Comparison of ENCODE assay signal across 9 cellular contexts in the genomic region with DNA sequence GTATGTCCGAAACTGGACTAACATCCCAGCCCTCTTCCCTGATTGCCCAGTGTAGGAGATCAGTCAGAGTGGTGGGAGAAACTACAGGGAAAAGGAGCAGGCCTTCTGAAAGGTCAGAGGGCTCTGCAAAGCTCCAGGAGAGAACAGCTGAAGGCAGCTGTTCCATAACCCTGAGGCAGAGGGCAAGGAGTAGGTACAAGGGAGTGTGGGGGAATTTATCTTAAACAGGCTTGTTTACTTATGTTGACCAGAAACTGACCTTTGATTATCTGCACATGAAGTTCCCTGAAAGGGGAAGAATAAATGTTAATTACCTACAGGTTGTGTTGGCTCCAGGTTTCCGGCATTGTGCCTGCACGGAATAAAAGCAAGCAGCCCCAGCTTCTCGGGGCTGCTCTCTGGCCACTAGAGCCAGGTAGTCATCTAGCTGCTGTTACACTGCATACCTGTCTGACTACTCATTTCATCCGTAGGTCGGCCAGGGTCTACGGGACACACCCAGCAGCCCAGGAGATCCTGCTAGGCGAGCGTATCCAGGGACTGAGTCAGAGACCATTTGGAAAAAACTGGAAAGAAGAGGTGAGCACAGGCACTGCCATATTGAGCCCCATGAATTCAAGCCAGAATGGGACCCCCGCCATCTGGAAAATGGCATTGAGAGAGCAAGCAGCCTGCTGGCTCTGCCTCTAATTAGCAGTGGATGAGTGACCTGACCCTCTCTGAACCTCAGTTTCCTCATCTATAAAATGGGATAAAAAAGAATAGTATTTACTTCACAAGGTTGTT. TPM values are rescaled to one million over a fixed set of nuclear protein-coding genes. Genes with fewer than 3 reads are reported as not detected.
DNase-seq lines count a peak whose midpoint lies in the region; TF ChIP-seq lines count a peak whose summit lies in the region.
"Had no signal": no experiment of that assay in that cellular context is flagged by ENCODE, and none has a peak within 500 bp of the region (broad histone marks: within the 10 kb centered on the region; RNA-seq: fewer than 3 reads in every experiment).

No MANE protein-coding gene starts in this region.

- H3K27ac ChIP-seq in tibial nerve: peak overlapping the region in 3 of 4 donors; percentile 36 to 92 (median 86)

- DNase-seq in HT1080 (ENCODE audit: low read depth): peak; percentile 65
- peak; percentile 63 for DNase-seq in astrocyte of the spinal cord (ENCODE audit: low read depth, low spot score)
- peak; percentile 71 for DNase-seq in left kidney (ENCODE audit: low read depth, low spot score)
- DNase-seq in tibial nerve (ENCODE audit: low spot score in 2 of 2): no peak
- DNase-seq in activated CD4-positive, alpha-beta T cell treated with anti-CD3 and anti-CD28 coated beads, Interleukin-2, amount 50 U/mL, for 1 hour: no peak
- no peak for DNase-seq in T-helper 2 cell
- DNase-seq in NCI-H82 (lab: John Stamatoyannopoulos, UW): no peak
- DNase-seq: central memory CD4-positive, alpha-beta T cell; stimulated activated naive CD4-positive, alpha-beta T cell had no signal

- in situ Hi-C loops in astrocyte of the spinal cord (cut with HindIII; ENCODE audit: low sequenced_read_pairs): no loop called here

- no peaks in the 10 kb centered on the region for H3K36me3 ChIP-seq in tibial nerve

- TF ChIP-seq POLR2A in tibial nerve (IDR thresholded peaks at IDR 0.05): no peak

- no peaks in the 10 kb centered on the region for H3K27me3 ChIP-seq in tibial nerve

- H3K4me3 ChIP-seq in astrocyte of the spinal cord (ENCODE audit: low read depth, low read length) (no peak overlapping the region), tibial nerve (no peak overlapping the region)

- TF ChIP-seq CTCF in astrocyte of the spinal cord (IDR thresholded peaks at IDR 0.05; ENCODE audit: low read depth, low read length): no peak
- no peak for TF ChIP-seq CTCF in tibial nerve (IDR thresholded peaks at IDR 0.05)

- no peak for TF ChIP-seq EP300 in tibial nerve (IDR thresholded peaks at IDR 0.05)

- peaks cover 0 to 41% (median 14%) of the 10 kb centered on the region in 4 donors for H3K4me1 ChIP-seq in tibial nerve

- no peaks in the 10 kb centered on the region for H3K9me3 ChIP-seq in tibial nerve

- WGBS in tibial nerve, 2 donors: 79 to 84% methylated on average over 5 to 10 of the region's 10 CpGs

RNA-seq across cellular contexts. Expression of gene PAQR7, which starts 14.9 kb away (rescaled TPM):
- 9.6 and 10.0 TPM in 2 replicates for total RNA-seq in HT1080 (2014; rRNA removed; shearing (Covaris generic))
- 8.1 and 9.2 TPM in 2 replicates for polyA plus RNA-seq in HT1080 (2015; cell fraction: cytosol; rRNA removed)
- 10.2 and 12.7 TPM in 2 replicates for polyA plus RNA-seq in HT1080 (2015; cell fraction: nucleus; rRNA removed)
- 1 to 10 TPM; 5.4 to 8.7 (median 7.5) TPM for total RNA-seq in tibial nerve

RNA-seq across cellular contexts. Expression of gene STMN1, which starts 15.8 kb away (rescaled TPM):
- total RNA-seq in HT1080 (2014; rRNA removed; shearing (Covaris generic)): 314 and 408 TPM in 2 replicates
- 425 and 442 TPM in 2 replicates for polyA plus RNA-seq in HT1080 (2015; cell fraction: cytosol; rRNA removed)
- polyA plus RNA-seq in HT1080 (2015; cell fraction: nucleus; rRNA removed): 278 and 285 TPM in 2 replicates
- total RNA-seq in tibial nerve: 100 to 1,000 TPM in 2 of 4 donors, 10 to 100 TPM in 2; 79.2 to 140 (median 105) TPM

RNA-seq across cellular contexts. Expression of gene AUNIP, which starts 31.2 kb away (rescaled TPM):
- total RNA-seq in HT1080 (2014; rRNA removed; shearing (Covaris generic)): 12.8 and 15.8 TPM in 2 replicates
- 6.4 and 7.9 TPM in 2 replicates for polyA plus RNA-seq in HT1080 (2015; cell fraction: cytosol; rRNA removed)
- polyA plus RNA-seq in HT1080 (2015; cell fraction: nucleus; rRNA removed): 7.2 TPM in 2 replicates
- total RNA-seq in tibial nerve: not detected

Comparison
In these comparisons a context has a peak if more than half of its experiments do, and no peak if none do; other contexts are left out.
1. DNase-seq: peak in HT1080 (single experiment), astrocyte of the spinal cord (single experiment) and left kidney (single experiment); none in tibial nerve (0 of 2), activated CD4-positive, alpha-beta T cell treated with anti-CD3 and anti-CD28 coated beads, Interleukin-2, amount 50 U/mL, for 1 hour (single experiment), T-helper 2 cell (0 of 5) and NCI-H82 (single experiment).
2. RNA of gene AUNIP, which starts 31.2 kb away (total RNA-seq): 12.8 to 15.8 TPM in HT1080; not detected in tibial nerve; every median in the first group is over 10 times any median in the second.